Comparison of ENCODE assay signal across 8 cellular contexts in genomic region chr7:106112118-106112971, GRCh38. TPM values are rescaled to one million over a fixed set of nuclear protein-coding genes. Genes with fewer than 3 reads are reported as not detected.
DNase-seq lines count a peak whose midpoint lies in the region; ATAC-seq and TF ChIP-seq lines count a peak whose summit lies in the region.

Gene SYPL1 (minus strand): TSS chr7:106112312. CDS start chr7:106112208, 104 bp downstream.

- DNase-seq in DND-41 (peak; percentile 97), Karpas-422 (peak; percentile 98), RPMI7951 (ENCODE audit: low read depth) (peak; percentile 93), fibroblast of mammary gland (ENCODE audit: low read depth) (peak; percentile 82)
- peak; percentile 87 to 91 for DNase-seq in activated T-helper 1 cell treated with anti-CD3 and anti-CD28 coated beads, Interleukin-2, amount 50 U/mL, for 16 hours (ENCODE audit: low read depth in 1 of 2, low spot score in 1 of 2)
- peak; percentile 91 for DNase-seq in natural killer cell treated with Interleukin-12 subunit alpha and Interleukin-12 subunit beta and Interleukin-15 and Interleukin-18, amount 100 ng/mL, for 72 hours (ENCODE audit: low spot score)
- DNase-seq in stimulated activated naive CD8-positive, alpha-beta T cell treated with anti-CD3 and anti-CD28 coated beads, Interleukin-15, Interleukin-2, amounts not matched to agents 100 U/mL and 50 U/mL, for 24 hours: peak; percentile 95

- H2AFZ ChIP-seq in DND-41 (ENCODE audit: low read depth, low read length) (peak within 1 kb of the TSS; percentile 80), Karpas-422 (ENCODE audit: low read length) (no peak within 1 kb of the TSS)

- H3K36me3 ChIP-seq in DND-41 (ENCODE audit: insufficient read depth, low read length) (peaks cover 4% of the 10 kb centered on the region), Karpas-422 (ENCODE audit: insufficient read depth, low read length) (peaks cover 26% of the 10 kb centered on the region)

- H3K9me3 Mint-ChIP-seq in natural killer cell treated with Interleukin-12 subunit alpha and Interleukin-12 subunit beta and Interleukin-15 and Interleukin-18, amount 100 ng/mL, for 72 hours: no peaks in the 10 kb centered on the region

- H3K9me3 ChIP-seq in DND-41 (ENCODE audit: insufficient read depth, low read length, severe bottlenecking): no peaks in the 10 kb centered on the region
- H3K9me3 ChIP-seq in Karpas-422 (ENCODE audit: low read length): no peaks in the 10 kb centered on the region

- peak within 1 kb of the TSS; percentile 72 to 83 for H3K27ac Mint-ChIP-seq in natural killer cell treated with Interleukin-12 subunit alpha and Interleukin-12 subunit beta and Interleukin-15 and Interleukin-18, amount 100 ng/mL, for 72 hours

- peaks cover 21 to 28% of the 10 kb centered on the region in 2 donors for H3K27me3 Mint-ChIP-seq in natural killer cell treated with Interleukin-12 subunit alpha and Interleukin-12 subunit beta and Interleukin-15 and Interleukin-18, amount 100 ng/mL, for 72 hours

- H3K4me3 ChIP-seq in DND-41 (ENCODE audit: low read depth in 1 of 2, low read length in 2 of 2) (peak within 1 kb of the TSS; percentile 53 to 75), Karpas-422 (ENCODE audit: low read length) (peak within 1 kb of the TSS; percentile 84), fibroblast of mammary gland (ENCODE audit: control insufficient read depth, low read depth, low read length) (peak within 1 kb of the TSS; percentile 79)

- H3K27ac ChIP-seq in DND-41 (ENCODE audit: low read length): peak within 1 kb of the TSS; percentile 95
- H3K27ac ChIP-seq in Karpas-422 (ENCODE audit: low read length): peak within 1 kb of the TSS; percentile 98

- peak; percentile 93 for ATAC-seq in DND-41 (ENCODE audit: insufficient read depth, low read depth)
- peak; percentile 73 for ATAC-seq in GM21786 (IDR thresholded peaks at IDR 0.05; ENCODE audit: unreplicated experiment)
- ATAC-seq in natural killer cell treated with Interleukin-12 subunit alpha and Interleukin-12 subunit beta and Interleukin-15 and Interleukin-18, amount 100 ng/mL, for 72 hours: peak; percentile 96
- peak; percentile 92 for ATAC-seq in stimulated activated naive CD8-positive, alpha-beta T cell treated with anti-CD3 and anti-CD28 coated beads, Interleukin-15, Interleukin-2, amounts not matched to agents 100 U/mL and 50 U/mL, for 24 hours

- peak within 1 kb of the TSS; percentile 88 for H3K4me3 Mint-ChIP-seq in natural killer cell treated with Interleukin-12 subunit alpha and Interleukin-12 subunit beta and Interleukin-15 and Interleukin-18, amount 100 ng/mL, for 72 hours

- H3K27me3 ChIP-seq in DND-41 (ENCODE audit: insufficient read depth, low read length, poor library complexity) (no peaks in the 10 kb centered on the region), Karpas-422 (ENCODE audit: low read length) (no peaks in the 10 kb centered on the region)

- no peaks in the 10 kb centered on the region for H3K36me3 Mint-ChIP-seq in natural killer cell treated with Interleukin-12 subunit alpha and Interleukin-12 subunit beta and Interleukin-15 and Interleukin-18, amount 100 ng/mL, for 72 hours

- no peaks in the 10 kb centered on the region for H3K9me2 ChIP-seq in Karpas-422 (replicated peaks; ENCODE audit: insufficient read depth, low read length)

- H4K20me1 ChIP-seq in DND-41 (ENCODE audit: insufficient read depth, low read length) (peaks cover 20% of the 10 kb centered on the region; the same call in 1 of the 2 replicates), Karpas-422 (ENCODE audit: insufficient read depth, low read depth, low read length) (peaks cover 6% of the 10 kb centered on the region; the same call in 1 of the 2 replicates)

- H3K9ac ChIP-seq in DND-41 (ENCODE audit: low read depth, low read length) (peak within 1 kb of the TSS; percentile 97), Karpas-422 (ENCODE audit: low read length) (peak within 1 kb of the TSS; percentile 99)

- H3K4me2 ChIP-seq in DND-41 (ENCODE audit: insufficient read depth, low read length) (peak within 1 kb of the TSS; percentile 67), Karpas-422 (ENCODE audit: low read depth, low read length, poor library complexity, severe bottlenecking) (peak within 1 kb of the TSS; percentile 95)

- TF ChIP-seq CTCF in DND-41 (IDR thresholded peaks at IDR 0.05; ENCODE audit: borderline replicate concordance, extremely low read depth, low read length, poor library complexity, severe bottlenecking) (peak; percentile 39), fibroblast of mammary gland (conservative IDR thresholded peaks at IDR 0.05; ENCODE audit: control insufficient read depth, insufficient read depth, low read depth, low read length) (no peak)

- H3K4me1 Mint-ChIP-seq in natural killer cell treated with Interleukin-12 subunit alpha and Interleukin-12 subunit beta and Interleukin-15 and Interleukin-18, amount 100 ng/mL, for 72 hours (ENCODE audit: low read depth in 2 of 2): peaks cover 28 to 37% of the 10 kb centered on the region in 2 donors

- H3K4me1 ChIP-seq in DND-41 (ENCODE audit: insufficient read depth, low read length) (peaks cover 41% of the 10 kb centered on the region), Karpas-422 (ENCODE audit: low read length) (peaks cover 73% of the 10 kb centered on the region)

- H3K79me2 ChIP-seq in DND-41 (ENCODE audit: insufficient read depth, low read length) (peaks cover 57% of the 10 kb centered on the region), Karpas-422 (ENCODE audit: low read length) (peaks cover 55% of the 10 kb centered on the region)

RNA-seq across cellular contexts. Expression of gene SYPL1, which starts in this region (rescaled TPM):
- total RNA-seq in Karpas-422 (2014; rRNA removed; shearing (Covaris generic); ENCODE audit: low replicate concordance): 88.9 and 251 TPM in 2 replicates
- 63.7 and 80.3 TPM in 2 replicates for total RNA-seq in RPMI7951 (2014; rRNA removed; shearing (Covaris generic))
- 10 to 100 TPM; 11.7 to 19.8 TPM for total RNA-seq in natural killer cell treated with Interleukin-12 subunit alpha and Interleukin-12 subunit beta and Interleukin-15 and Interleukin-18, amount 100 ng/mL, for 72 hours

Comparison
In these comparisons a context has a peak if more than half of its experiments do, and no peak if none do; other contexts are left out.
1. Peak in every context shown above with its lines: DNase-seq, ATAC-seq, H3K4me3 ChIP-seq and H3K27ac ChIP-seq.